Comparison of ENCODE assay signal across 8 cellular contexts in the genomic region with DNA sequence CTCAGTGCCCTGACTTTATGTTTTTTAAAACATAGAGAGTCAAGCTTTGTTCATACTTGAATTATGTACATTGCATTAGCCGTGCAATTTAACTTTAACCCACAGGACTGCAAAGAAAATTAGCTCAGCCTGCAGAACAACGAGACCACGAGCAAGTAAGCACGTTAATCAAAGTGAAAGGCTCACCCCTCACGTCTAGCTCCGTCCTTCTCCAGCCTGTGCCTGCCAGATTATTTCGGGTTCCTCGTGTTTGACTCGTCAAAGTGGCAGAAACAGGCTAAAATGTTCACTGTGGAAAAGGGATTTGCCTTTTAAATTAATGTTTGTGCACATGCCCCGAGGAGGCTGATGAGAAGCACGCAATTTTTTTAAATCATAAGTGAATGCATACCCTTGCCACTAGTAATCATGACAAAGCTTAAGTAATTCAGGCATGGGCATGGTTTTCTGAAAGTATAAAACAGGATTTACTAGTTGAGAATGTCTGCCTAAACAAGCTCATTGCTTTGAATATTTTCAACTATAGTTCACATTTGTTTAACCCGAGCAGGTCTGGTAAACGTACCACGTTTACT. TPM values are rescaled to one million over a fixed set of nuclear protein-coding genes. Genes with fewer than 3 reads are reported as not detected.
DNase-seq lines count a peak whose midpoint lies in the region; ATAC-seq and TF ChIP-seq lines count a peak whose summit lies in the region.

No MANE protein-coding gene starts in this region.

- H3K27ac ChIP-seq in dorsolateral prefrontal cortex, result peak overlapping the region in 58 of 59 donors; percentile 10 to 96 (median 88)

- ATAC-seq in HG03196 (IDR thresholded peaks at IDR 0.05; ENCODE audit: unreplicated experiment), result no peak
- ATAC-seq in GM19035 (IDR thresholded peaks at IDR 0.05; ENCODE audit: unreplicated experiment), result no peak

- intact Hi-C loops in dorsolateral prefrontal cortex (cut with DNase I), result loop anchor here in 1 of 2 donors (2.0 kb wide), 1 partner anchor 15 kb away; a partner anchor contains a TSS

- peak overlapping the region in 58 of 59 donors; percentile 13 to 73 (median 59) for H3K4me3 ChIP-seq in dorsolateral prefrontal cortex
- H3K4me3 ChIP-seq in retinal pigment epithelial cell (ENCODE audit: low read length), result peak overlapping the region; percentile 16

- no peaks in the 10 kb centered on the region for H3K27me3 ChIP-seq in dorsolateral prefrontal cortex

- TF ChIP-seq CTCF in dorsolateral prefrontal cortex (IDR thresholded peaks at IDR 0.05 in 54 of 56, conservative IDR thresholded peaks at IDR 0.05 in 2 of 56; ENCODE audit: low read depth in 1 of 56, partially characterized antibody in 56 of 56) (peak in 1 of 56 donors; percentile 9), retinal pigment epithelial cell (conservative IDR thresholded peaks at IDR 0.05; ENCODE audit: low read depth, low read length) (no peak)

- peak; percentile 37 for DNase-seq in EL
- DNase-seq in NCI-H69 (lab: John Stamatoyannopoulos, UW), result peak; percentile 83
- DNase-seq in dorsolateral prefrontal cortex, result peak in 1 of 10 donors; percentile 31
- peak; percentile 61 for DNase-seq in retinal pigment epithelial cell (ENCODE audit: low read depth)
- DNase-seq in GOT3 (lab: John Stamatoyannopoulos, UW), result no peak
- DNase-seq in dermis blood vessel endothelial cell, result no peak

RNA-seq across cellular contexts. Expression of a gene that starts 15.3 kb away (rescaled TPM):
- 100 to 1,000 TPM; 101 to 187 (median 131) TPM for total RNA-seq in dorsolateral prefrontal cortex
- total RNA-seq in dermis blood vessel endothelial cell, result 92.4 and 113 TPM in 2 replicates

Comparison
In these comparisons a context has a peak if more than half of its experiments do, and no peak if none do; other contexts are left out.
1. DNase-seq: peak in EL (single experiment), NCI-H69 (single experiment) and retinal pigment epithelial cell (single experiment); none in GOT3 (single experiment) and dermis blood vessel endothelial cell (single experiment).